8 cellular contexts compared by ENCODE assay signal in the genomic region with DNA sequence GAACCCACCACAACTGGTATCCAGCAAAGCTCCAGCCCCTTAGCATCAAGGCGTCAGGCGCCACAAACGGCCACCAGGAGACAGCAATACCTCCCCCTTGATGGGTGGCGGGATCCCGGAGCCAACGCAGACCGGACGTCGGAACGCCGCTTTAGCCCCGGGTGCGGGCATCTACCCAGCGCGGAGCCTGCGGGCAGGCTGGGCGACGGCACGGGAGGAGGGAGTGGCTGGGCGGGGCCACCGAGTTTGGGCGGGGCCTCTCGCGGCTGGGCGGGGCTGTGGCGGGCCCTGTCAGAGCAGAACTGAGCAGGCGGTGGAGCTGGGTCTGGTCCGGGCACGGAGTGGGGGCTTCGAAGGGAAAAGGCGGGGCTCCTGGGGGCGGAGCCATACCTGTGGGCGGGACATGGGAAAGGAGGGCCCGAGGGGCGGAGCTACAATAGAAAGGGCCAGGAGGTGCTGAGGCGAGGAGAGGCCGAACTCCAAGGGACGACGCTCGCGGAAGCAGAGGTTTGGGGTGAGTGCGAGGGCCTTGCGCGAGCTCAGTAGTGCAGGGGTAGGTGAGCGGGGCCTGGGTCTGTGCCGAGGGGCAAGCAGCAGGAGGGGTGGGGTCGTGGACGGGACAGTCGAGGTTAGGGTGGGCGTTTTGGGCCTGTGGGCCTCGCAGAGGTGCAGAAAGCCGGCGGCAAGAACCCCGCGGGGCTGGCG. TPM values are rescaled to one million over a fixed set of nuclear protein-coding genes. Genes with fewer than 3 reads are reported as not detected.
DNase-seq lines count a peak whose midpoint lies in the region; ATAC-seq and TF ChIP-seq lines count a peak whose summit lies in the region.

No MANE protein-coding gene starts in this region.

- H3K4me1 ChIP-seq in HUES48 (ENCODE audit: control insufficient read depth, insufficient read depth, low read length) (peaks cover 10% of the 10 kb centered on the region; the same call in 1 of the 2 replicates), OCI-LY3 (ENCODE audit: low read length) (peaks cover 36% of the 10 kb centered on the region), mucosa of stomach (ENCODE audit: control insufficient read depth, insufficient read depth, low read length) (peaks cover 5% of the 10 kb centered on the region)

- H3K9ac ChIP-seq in HUES48 (ENCODE audit: low read depth, low read length) (peak overlapping the region; percentile 52; the same call in 1 of the 2 replicates), OCI-LY3 (ENCODE audit: low read length) (peak overlapping the region; percentile 56; the same call in 1 of the 2 replicates), mucosa of stomach (ENCODE audit: low read length) (peak overlapping the region; percentile 51)

- peak; percentile 85 for DNase-seq in COLO668 (lab: John Stamatoyannopoulos, UW; ENCODE audit: unreplicated experiment)
- peak; percentile 84 for DNase-seq in activated T-cell treated with anti-CD3 and anti-CD28 coated beads, Interleukin-2, amount 50 U/mL, for 4 hours
- peak; percentile 77 for DNase-seq in stimulated activated CD8-positive, alpha-beta memory T cell treated with anti-CD3 and anti-CD28 coated beads, Interleukin-4, amount 100 ng/mL, for 24 hours (ENCODE audit: low read depth)

- peak overlapping the region; percentile 85 for H3K4me2 ChIP-seq in OCI-LY3 (ENCODE audit: low read length)

- H3K4me1 Mint-ChIP-seq in activated T-cell treated with anti-CD3 and anti-CD28 coated beads, Interleukin-2, amount 50 U/mL, for 4 hours (ENCODE audit: low read depth), result peaks cover 30% of the 10 kb centered on the region

- H3K27me3 ChIP-seq in HUES48 (ENCODE audit: control insufficient read depth, insufficient read depth, low read length) (peaks cover 34% of the 10 kb centered on the region), OCI-LY3 (ENCODE audit: low read depth, low read length) (0 out of 2 replicates have a peak, but pooled peaks cover 6% of the 10 kb centered on the region), mucosa of stomach (ENCODE audit: control insufficient read depth, insufficient read depth, low read length) (no peaks in the 10 kb centered on the region)

- no peak for TF ChIP-seq CTCF in OCI-LY3 (IDR thresholded peaks at IDR 0.05; ENCODE audit: low read depth, low read length)

- H3K9me3 Mint-ChIP-seq in activated T-cell treated with anti-CD3 and anti-CD28 coated beads, Interleukin-2, amount 50 U/mL, for 4 hours, result no peaks in the 10 kb centered on the region

- peak overlapping the region; percentile 58; the same call in 1 of the 2 replicates for H2AFZ ChIP-seq in OCI-LY3 (ENCODE audit: low read depth, low read length)

- H3K79me2 ChIP-seq in OCI-LY3 (ENCODE audit: low read length), result no peaks in the 10 kb centered on the region

- H3K36me3 Mint-ChIP-seq in activated T-cell treated with anti-CD3 and anti-CD28 coated beads, Interleukin-2, amount 50 U/mL, for 4 hours (ENCODE audit: insufficient read depth), result no peaks in the 10 kb centered on the region

- H3K9me3 ChIP-seq in HUES48 (ENCODE audit: control insufficient read depth, insufficient read depth, low read length) (no peaks in the 10 kb centered on the region), OCI-LY3 (ENCODE audit: insufficient read depth, low read length) (no peaks in the 10 kb centered on the region), mucosa of stomach (ENCODE audit: control insufficient read depth, low read length) (no peaks in the 10 kb centered on the region)

- ATAC-seq in GM21360 (IDR thresholded peaks at IDR 0.05; ENCODE audit: unreplicated experiment), result peak; percentile 59
- ATAC-seq in activated T-cell treated with anti-CD3 and anti-CD28 coated beads, Interleukin-2, amount 50 U/mL, for 4 hours, result peak; percentile 75
- peak; percentile 85 for ATAC-seq in esophagus mucosa

- H4K20me1 ChIP-seq in OCI-LY3 (ENCODE audit: insufficient read depth, low read length), result no peaks in the 10 kb centered on the region

- H3K27me3 Mint-ChIP-seq in activated T-cell treated with anti-CD3 and anti-CD28 coated beads, Interleukin-2, amount 50 U/mL, for 4 hours (ENCODE audit: low read depth), result peaks cover 2% of the 10 kb centered on the region

- peak overlapping the region; percentile 77 for H3K4me3 Mint-ChIP-seq in activated T-cell treated with anti-CD3 and anti-CD28 coated beads, Interleukin-2, amount 50 U/mL, for 4 hours

- H3K27ac ChIP-seq in HUES48 (ENCODE audit: low read depth, low read length) (peak overlapping the region; percentile 76), OCI-LY3 (ENCODE audit: low read length) (no peak overlapping the region)

- H3K4me3 ChIP-seq in HUES48 (ENCODE audit: low read depth, low read length) (peak overlapping the region; percentile 74), OCI-LY3 (ENCODE audit: low read length) (peak overlapping the region; percentile 79), mucosa of stomach (ENCODE audit: low read length) (no peak overlapping the region)

- H3K36me3 ChIP-seq in HUES48 (ENCODE audit: control insufficient read depth, insufficient read depth, low read length) (no peaks in the 10 kb centered on the region), OCI-LY3 (replicated peaks; ENCODE audit: low read depth, low read length) (no peaks in the 10 kb centered on the region), mucosa of stomach (ENCODE audit: control insufficient read depth, insufficient read depth, low read length) (no peaks in the 10 kb centered on the region)

RNA-seq across cellular contexts. Expression of a gene that starts 40.2 kb away (rescaled TPM):
- 1 to 10 TPM in 1 of 3 donors, under 1 TPM in 2; 0.66 to 1.5 (median 0.66) TPM for total RNA-seq in activated T-cell treated with anti-CD3 and anti-CD28 coated beads, Interleukin-2, amount 50 U/mL, for 4 hours
- total RNA-seq in esophagus mucosa, result 3.1 TPM
